Comparison of ENCODE assay signal across 8 cellular contexts in the genomic region with DNA sequence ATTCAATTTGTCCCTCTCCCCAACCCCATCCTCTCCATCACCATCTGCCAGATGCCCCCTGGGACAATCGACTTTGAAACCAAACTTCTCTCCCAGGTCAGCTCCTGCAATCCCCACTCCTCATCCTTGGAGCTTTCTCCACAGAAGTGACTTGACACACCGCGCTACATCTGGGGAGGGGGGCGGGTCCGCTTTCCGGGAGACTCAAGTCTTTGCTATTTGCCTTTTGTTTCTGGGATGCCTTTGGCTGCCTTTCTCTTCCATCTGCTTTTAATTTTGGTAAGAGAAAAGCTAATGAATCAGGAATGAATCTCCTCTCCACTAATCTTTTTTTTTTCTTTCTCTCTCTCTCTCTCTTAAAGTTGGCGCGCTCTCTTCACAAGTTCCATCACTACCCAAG. TPM values are rescaled to one million over a fixed set of nuclear protein-coding genes. Genes with fewer than 3 reads are reported as not detected.
DNase-seq lines count a peak whose midpoint lies in the region; TF ChIP-seq lines count a peak whose summit lies in the region.

No MANE protein-coding gene starts in this region.

- TF ChIP-seq CTCF in astrocyte of the spinal cord (IDR thresholded peaks at IDR 0.05; ENCODE audit: low read depth, low read length) (no peak), testis (IDR thresholded peaks at IDR 0.05) (no peak)

- H3K36me3 ChIP-seq in testis (ENCODE audit: low read depth, missing control alignments), result no peaks in the 10 kb centered on the region

- CTCF ChIA-PET in activated CD4-positive, alpha-beta T cell treated with anti-CD3 and anti-CD28 coated beads, Interleukin-2, amount 10 ng/mL, durations not matched to agents 7 days and 5 days (lab: Charles Lee), result interaction anchor here (0.6 kb wide), 1 partner anchor 692 kb away, joined by 3 read pairs; no protein-coding TSS in a partner anchor

- no peak overlapping the region for H3K27ac ChIP-seq in testis

- 1 to 5% methylated on average over 8 of the region's 8 CpGs for WGBS in testis, 2 donors

- H3K4me3 ChIP-seq in astrocyte of the spinal cord (ENCODE audit: low read depth, low read length) (peak overlapping the region; percentile 87), testis (peak overlapping the region; percentile 65 to 74)

- H3K36me3 Mint-ChIP-seq in activated CD4-positive, alpha-beta T cell treated with anti-CD3 and anti-CD28 coated beads, Interleukin-2, amount 10 ng/mL, durations not matched to agents 7 days and 5 days (ENCODE audit: low read depth), result peaks cover 4% of the 10 kb centered on the region

- peak overlapping the region; percentile 68 for H3K4me3 Mint-ChIP-seq in activated CD4-positive, alpha-beta T cell treated with anti-CD3 and anti-CD28 coated beads, Interleukin-2, amount 10 ng/mL, durations not matched to agents 7 days and 5 days

- H3K9me3 ChIP-seq in testis, result no peaks in the 10 kb centered on the region

- peaks cover 18% of the 10 kb centered on the region for H3K4me1 Mint-ChIP-seq in activated CD4-positive, alpha-beta T cell treated with anti-CD3 and anti-CD28 coated beads, Interleukin-2, amount 10 ng/mL, durations not matched to agents 7 days and 5 days

- intact Hi-C loops in testis (cut with DNase I; ENCODE audit: low total_unique reads), result no loop called here

- no peak for DNase-seq in activated CD4-positive, alpha-beta T cell treated with anti-CD3 and anti-CD28 coated beads, Interleukin-2, amount 10 ng/mL, durations not matched to agents 7 days and 5 days
- DNase-seq in activated CD4-positive, alpha-beta T cell treated with anti-CD3 and anti-CD28 coated beads, Interleukin-2, amount 50 U/mL, for 4 hours, result no peak
- DNase-seq in astrocyte of the spinal cord (ENCODE audit: low read depth, low spot score) (peak; percentile 90), iPS-NIHi7 (ENCODE audit: extremely low spot score) (peak; percentile 21), testis (no peak), NCI-H748 treated with DMSO at 0.1 percent for 48 hours (lab: John Stamatoyannopoulos, UW) (no peak), COLO668 (lab: John Stamatoyannopoulos, UW; ENCODE audit: unreplicated experiment) (no peak)
- no peak for DNase-seq in activated CD4-positive, alpha-beta T cell treated with anti-CD3 and anti-CD28 coated beads, Interleukin-2, amount 50 U/mL, for 1 hour

- in situ Hi-C loops in astrocyte of the spinal cord (cut with HindIII; ENCODE audit: low sequenced_read_pairs), result no loop called here

- peaks cover 60% of the 10 kb centered on the region for H3K27me3 Mint-ChIP-seq in activated CD4-positive, alpha-beta T cell treated with anti-CD3 and anti-CD28 coated beads, Interleukin-2, amount 10 ng/mL, durations not matched to agents 7 days and 5 days

- H3K9me3 Mint-ChIP-seq in activated CD4-positive, alpha-beta T cell treated with anti-CD3 and anti-CD28 coated beads, Interleukin-2, amount 10 ng/mL, durations not matched to agents 7 days and 5 days, result no peaks in the 10 kb centered on the region

- TF ChIP-seq POLR2A in testis (IDR thresholded peaks at IDR 0.05), result no peak

- POLR2A ChIA-PET in activated CD4-positive, alpha-beta T cell treated with anti-CD3 and anti-CD28 coated beads, Interleukin-2, amount 10 ng/mL, durations not matched to agents 7 days and 5 days (lab: Charles Lee), result interaction anchor here (0.6 kb wide), 1 partner anchor 818 kb away, joined by 4 read pairs; no protein-coding TSS in a partner anchor

- H3K27me3 ChIP-seq in testis, result no peaks in the 10 kb centered on the region

- H3K4me1 ChIP-seq in testis, result no peaks in the 10 kb centered on the region

- no peak overlapping the region for H3K27ac Mint-ChIP-seq in activated CD4-positive, alpha-beta T cell treated with anti-CD3 and anti-CD28 coated beads, Interleukin-2, amount 10 ng/mL, durations not matched to agents 7 days and 5 days

RNA-seq across cellular contexts. Expression of gene TPBG, which starts 0.7 kb away (rescaled TPM):
- under 1 TPM; 0.35 to 0.50 TPM for total RNA-seq in activated CD4-positive, alpha-beta T cell treated with anti-CD3 and anti-CD28 coated beads, Interleukin-2, amount 10 ng/mL, durations not matched to agents 7 days and 5 days
- total RNA-seq in testis, result 10 to 100 TPM in 1 of 2 donors, 1 to 10 TPM in 1; 9.9 to 15.1 TPM
- polyA plus RNA-seq in testis (ENCODE audit: insufficient read depth, low read depth, low replicate concordance), result 10.4 TPM

Comparison
In these comparisons a context has a peak if more than half of its experiments do, and no peak if none do; other contexts are left out.
1. DNase-seq: peak in astrocyte of the spinal cord (single experiment) and iPS-NIHi7 (single experiment); none in activated CD4-positive, alpha-beta T cell treated with anti-CD3 and anti-CD28 coated beads, Interleukin-2, amount 10 ng/mL, durations not matched to agents 7 days and 5 days (single experiment), activated CD4-positive, alpha-beta T cell treated with anti-CD3 and anti-CD28 coated beads, Interleukin-2, amount 50 U/mL, for 4 hours (0 of 2), testis (single experiment), NCI-H748 treated with DMSO at 0.1 percent for 48 hours (single experiment), COLO668 (single experiment) and activated CD4-positive, alpha-beta T cell treated with anti-CD3 and anti-CD28 coated beads, Interleukin-2, amount 50 U/mL, for 1 hour (single experiment).
2. RNA of gene TPBG, which starts 0.7 kb away (total RNA-seq): 9.9 to 15.1 TPM in testis; 0.35 to 0.50 TPM in activated CD4-positive, alpha-beta T cell treated with anti-CD3 and anti-CD28 coated beads, Interleukin-2, amount 10 ng/mL, durations not matched to agents 7 days and 5 days; every median in the first group is over 4 times any median in the second.